22 cellular contexts compared by ENCODE assay signal in the genomic region with DNA sequence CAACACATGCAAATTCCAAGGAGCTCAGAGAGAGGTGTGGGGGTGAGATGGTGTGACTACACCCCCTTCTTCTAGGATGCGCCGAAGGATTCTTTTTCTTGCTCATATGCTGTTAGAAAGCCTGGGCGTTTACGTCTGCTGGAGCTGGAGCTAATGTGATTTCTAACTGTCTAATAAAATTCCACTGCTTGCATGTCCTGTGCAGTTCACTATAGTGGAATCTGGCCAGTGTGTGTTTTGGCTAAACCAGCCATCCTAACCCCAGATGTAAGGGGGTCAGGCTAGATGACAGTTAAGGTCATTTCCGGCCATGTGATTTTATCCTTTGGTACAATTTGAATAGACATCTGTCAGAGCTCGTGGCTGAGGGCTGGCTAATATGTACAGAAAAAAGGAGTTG.
"Had no signal": no experiment of that assay in that cellular context is flagged by ENCODE, and none has a peak within 500 bp of the region (broad histone marks: within the 10 kb centered on the region; RNA-seq: fewer than 3 reads in every experiment).

No MANE protein-coding gene starts in this region.

- H3K4me3 ChIP-seq: body of pancreas, gastrocnemius medialis, heart left ventricle, left ventricle myocardium inferior, ovary, psoas muscle, sigmoid colon, stomach had no signal

- H3K9me3 ChIP-seq: body of pancreas, gastrocnemius medialis, heart left ventricle, left ventricle myocardium inferior, ovary, psoas muscle, sigmoid colon, stomach had no signal

- H3K27me3 Mint-ChIP-seq: activated CD4-positive, alpha-beta T cell treated with anti-CD3 and anti-CD28 coated beads for 36 hours; activated naive CD8-positive, alpha-beta T cell treated with anti-CD3 and anti-CD28 coated beads, Interleukin-2, amount 10 ng/mL, durations not matched to agents 7 days and 5 days; memory B cell; naive thymus-derived CD4-positive, alpha-beta T cell had no signal

- H3K27ac ChIP-seq: body of pancreas, epithelial cell of prostate, gastrocnemius medialis, heart left ventricle, left ventricle myocardium inferior, ovary, psoas muscle, sigmoid colon, stomach had no signal

- H3K36me3 Mint-ChIP-seq: stimulated activated effector memory CD8-positive, alpha-beta T cell treated with anti-CD3 and anti-CD28 coated beads, Interleukin-12 subunit alpha, Interleukin-12 subunit beta, amount 100 ng/mL, for 72 hours; WTC11 had no signal

- H3K27me3 ChIP-seq: body of pancreas, gastrocnemius medialis, heart left ventricle, ovary, sigmoid colon, stomach had no signal

- H3K4me3 Mint-ChIP-seq: activated CD4-positive, alpha-beta T cell treated with anti-CD3 and anti-CD28 coated beads for 36 hours; endodermal cell; memory B cell; stimulated activated effector memory CD8-positive, alpha-beta T cell treated with anti-CD3 and anti-CD28 coated beads, Interleukin-12 subunit alpha, Interleukin-12 subunit beta, amount 100 ng/mL, for 72 hours; WTC11 had no signal

- H3K9me3 Mint-ChIP-seq: memory B cell; stimulated activated effector memory CD8-positive, alpha-beta T cell treated with anti-CD3 and anti-CD28 coated beads, Interleukin-12 subunit alpha, Interleukin-12 subunit beta, amount 100 ng/mL, for 72 hours had no signal

- H3K36me3 ChIP-seq: gastrocnemius medialis, left ventricle myocardium inferior, ovary had no signal

- H3K4me1 ChIP-seq: psoas muscle had no signal

- H3K4me1 Mint-ChIP-seq: WTC11 had no signal

- H3K27ac Mint-ChIP-seq: activated CD4-positive, alpha-beta T cell treated with anti-CD3 and anti-CD28 coated beads for 36 hours; endodermal cell; memory B cell; stimulated activated effector memory CD8-positive, alpha-beta T cell treated with anti-CD3 and anti-CD28 coated beads, Interleukin-12 subunit alpha, Interleukin-12 subunit beta, amount 100 ng/mL, for 72 hours; WTC11 had no signal

- DNase-seq: activated CD4-positive, alpha-beta T cell treated with anti-CD3 and anti-CD28 coated beads for 36 hours; activated CD4-positive, alpha-beta T cell treated with anti-CD3 and anti-CD28 coated beads, Interleukin-2, amount 50 U/mL, for 48 hours; activated naive CD4-positive, alpha-beta T cell; activated naive CD8-positive, alpha-beta T cell treated with anti-CD3 and anti-CD28 coated beads, Interleukin-2, amount 10 ng/mL, durations not matched to agents 7 days and 5 days; activated T-cell treated with anti-CD3 and anti-CD28 coated beads for 4 hours; body of pancreas; endodermal cell; gastrocnemius medialis; heart left ventricle; kidney glomerular epithelial cell; left ventricle myocardium inferior; naive thymus-derived CD4-positive, alpha-beta T cell; ovary; psoas muscle; sigmoid colon; stimulated activated CD4-positive, alpha-beta T cell treated with anti-CD3 and anti-CD28 coated beads, Interleukin-4, amount 100 ng/mL, for 24 hours; stomach; trophoblast cell had no signal

- ATAC-seq: body of pancreas; naive thymus-derived CD4-positive, alpha-beta T cell; psoas muscle; stimulated activated effector memory CD8-positive, alpha-beta T cell treated with anti-CD3 and anti-CD28 coated beads, Interleukin-12 subunit alpha, Interleukin-12 subunit beta, amount 100 ng/mL, for 72 hours; WTC11 had no signal
